In genomic region chr7:41065663-41066062, GRCh38 we compare ENCODE assay signal across 29 cellular contexts.
A peak's percentile ranks its signal among the peaks of the same experiment; 100 is the strongest.
DNase-seq lines count a peak whose midpoint lies in the region; ATAC-seq, FAIRE-seq and TF ChIP-seq lines count a peak whose summit lies in the region.
"Had no signal": no experiment of that assay in that cellular context is flagged by ENCODE, and none has a peak within 500 bp of the region (broad histone marks: within the 10 kb centered on the region; RNA-seq: fewer than 3 reads in every experiment).

No MANE protein-coding gene starts in this region.

- no peaks in the 10 kb centered on the region for H4K20me1 ChIP-seq in keratinocyte (ENCODE audit: control insufficient read depth, extremely low read depth, insufficient read depth, low read length)

- H4K91ac ChIP-seq in mesenchymal stem cell (ENCODE audit: low read length), result no peak overlapping the region

- H3K9ac ChIP-seq in keratinocyte (ENCODE audit: control insufficient read depth, extremely low read depth, insufficient read depth, low read length) (peak overlapping the region; percentile 5), mesenchymal stem cell (ENCODE audit: low read length) (no peak overlapping the region)

- H3K4me1 ChIP-seq in RWPE2 (ENCODE audit: insufficient read depth, poor library complexity, severe bottlenecking) (peaks cover 6% of the 10 kb centered on the region), keratinocyte (ENCODE audit: control insufficient read depth, extremely low read depth, insufficient read depth, low read length) (peaks cover 13% of the 10 kb centered on the region), mesenchymal stem cell (ENCODE audit: control insufficient read depth, insufficient read depth, low read depth, low read length) (no peaks in the 10 kb centered on the region)
- H3K4me1 ChIP-seq: lower lobe of right lung, tibial nerve had no signal

- H3K27ac ChIP-seq in RWPE2 (ENCODE audit: poor library complexity, severe bottlenecking) (no peak overlapping the region), keratinocyte (ENCODE audit: control insufficient read depth, insufficient read depth, low read length) (peak overlapping the region; percentile 24), mesenchymal stem cell (ENCODE audit: low read length, poor library complexity, severe bottlenecking) (no peak overlapping the region)
- H3K27ac ChIP-seq: cardiac muscle cell, lower lobe of right lung, SK-N-MC, tibial nerve had no signal

- peak; percentile 65 for ATAC-seq in RWPE2 (ENCODE audit: low read depth)
- ATAC-seq in HG02852 (IDR thresholded peaks at IDR 0.05; ENCODE audit: unreplicated experiment), result no peak
- no peak for ATAC-seq in GM18858 (IDR thresholded peaks at IDR 0.05; ENCODE audit: unreplicated experiment)
- ATAC-seq: activated T-cell treated with anti-CD3 and anti-CD28 coated beads, Interleukin-2, amount 50 U/mL, for 4 hours; lower lobe of right lung; natural killer cell treated with Interleukin-12 subunit alpha and Interleukin-12 subunit beta and Interleukin-15 and Interleukin-18, amount 100 ng/mL, for 72 hours had no signal

- H3K36me3 ChIP-seq in RWPE2 (ENCODE audit: low read depth) (no peaks in the 10 kb centered on the region), keratinocyte (ENCODE audit: control insufficient read depth in 2 of 2, extremely low read depth in 1 of 2, insufficient read depth in 2 of 2, low read length in 2 of 2) (no peaks in the 10 kb centered on the region), mesenchymal stem cell (ENCODE audit: control insufficient read depth in 1 of 2, insufficient read depth in 2 of 2, low read depth in 1 of 2, low read length in 2 of 2) (no peaks in the 10 kb centered on the region)
- H3K36me3 ChIP-seq: cardiac muscle cell, lower lobe of right lung, tibial nerve had no signal

- peak; percentile 23 for DNase-seq in DMS53 (lab: John Stamatoyannopoulos, UW)
- DNase-seq in DMS53 treated with DMSO at 0.1 percent for 48 hours (lab: John Stamatoyannopoulos, UW; ENCODE audit: unreplicated experiment), result no peak
- no peak for DNase-seq in RWPE2 (ENCODE audit: low spot score)
- DNase-seq in keratinocyte (ENCODE audit: low read depth, low spot score), result peak; percentile 19
- no peak for DNase-seq in activated CD8-positive, alpha-beta memory T cell treated with anti-CD3 and anti-CD28 coated beads, Interleukin-2, amount 50 U/mL, for 48 hours
- DNase-seq in mesenchymal stem cell, result no peak
- DNase-seq: activated CD4-positive, CD25-positive, alpha-beta regulatory T cell; activated gamma-delta T cell; activated naive CD8-positive, alpha-beta T cell treated with anti-CD3 and anti-CD28 coated beads for 36 hours; activated T-cell treated with anti-CD3 and anti-CD28 coated beads, Interleukin-2, amount 50 U/mL, for 4 hours; aorta; effector CD8-positive, alpha-beta T cell; head of caudate nucleus; Karpas-422; lower lobe of right lung; NCI-H146; NCI-H446 treated with DMSO at 0.1 percent for 48 hours; NCI-H82; occipital lobe; stimulated activated CD4-positive, alpha-beta T cell treated with anti-CD3 and anti-CD28 coated beads, Interleukin-4, amount 100 ng/mL, for 24 hours had no signal

- WGBS in mesenchymal stem cell, result 100% methylated on average over 4 of the region's 4 CpGs

- H3K27me3 ChIP-seq in RWPE2 (ENCODE audit: insufficient read depth, poor library complexity, severe bottlenecking), result no peaks in the 10 kb centered on the region
- no peaks in the 10 kb centered on the region for H3K27me3 ChIP-seq in keratinocyte (ENCODE audit: control insufficient read depth, extremely low read depth, insufficient read depth, low read length)
- no peaks in the 10 kb centered on the region for H3K27me3 ChIP-seq in mesenchymal stem cell (ENCODE audit: control insufficient read depth in 1 of 2, insufficient read depth in 1 of 2, low read length in 2 of 2)
- H3K27me3 ChIP-seq: cardiac muscle cell, tibial nerve had no signal

- FAIRE-seq in keratinocyte (lab: Jason Lieb, UNC), result peak; percentile 98
- FAIRE-seq: colon, H54, TTC549 had no signal

- H3K23ac ChIP-seq in mesenchymal stem cell (ENCODE audit: low read length in 2 of 2), result no peak overlapping the region

- no peak overlapping the region for H2BK5ac ChIP-seq in mesenchymal stem cell (ENCODE audit: low read depth, low read length, poor library complexity, severe bottlenecking)

- H2BK15ac ChIP-seq in mesenchymal stem cell (ENCODE audit: low read depth, poor library complexity, severe bottlenecking), result no peak overlapping the region

- H3K4me3 ChIP-seq in RWPE2 (ENCODE audit: severe bottlenecking), result no peak overlapping the region
- H3K4me3 ChIP-seq in keratinocyte (ENCODE audit: control insufficient read depth in 2 of 3, extremely low read depth in 1 of 3, insufficient read depth in 2 of 3, low read depth in 1 of 3, low read length in 3 of 3), result no peak overlapping the region
- no peak overlapping the region for H3K4me3 ChIP-seq in mesenchymal stem cell (ENCODE audit: insufficient read depth in 1 of 2, low read depth in 1 of 2, low read length in 2 of 2)
- H3K4me3 ChIP-seq: cardiac muscle cell, lower lobe of right lung, SK-N-MC, tibial nerve had no signal

- H3K18ac ChIP-seq in mesenchymal stem cell (ENCODE audit: low read depth in 1 of 2, low read length in 2 of 2), result no peak overlapping the region

- H2AK5ac ChIP-seq in mesenchymal stem cell (ENCODE audit: low read length, severe bottlenecking), result no peak overlapping the region

- H3K4me2 ChIP-seq in keratinocyte (ENCODE audit: control insufficient read depth, extremely low read depth, insufficient read depth, low read depth, low read length) (peak overlapping the region; percentile 5), mesenchymal stem cell (ENCODE audit: low read length, poor library complexity, severe bottlenecking) (no peak overlapping the region)

- H3K9me3 ChIP-seq in RWPE2 (ENCODE audit: severe bottlenecking), result no peaks in the 10 kb centered on the region
- no peaks in the 10 kb centered on the region for H3K9me3 ChIP-seq in keratinocyte (ENCODE audit: control insufficient read depth, low read depth, low read length)
- H3K9me3 ChIP-seq in mesenchymal stem cell (ENCODE audit: control insufficient read depth, low read length), result no peaks in the 10 kb centered on the region
- H3K9me3 ChIP-seq: lower lobe of right lung, tibial nerve had no signal

- H4K8ac ChIP-seq in mesenchymal stem cell (ENCODE audit: low read length), result no peak overlapping the region

- H3K79me2 ChIP-seq in keratinocyte (ENCODE audit: control insufficient read depth, insufficient read depth, low read length), result no peaks in the 10 kb centered on the region

- H2AFZ ChIP-seq in keratinocyte (ENCODE audit: control insufficient read depth, low read length) (peak overlapping the region; percentile 28), mesenchymal stem cell (ENCODE audit: low read depth, low read length) (no peak overlapping the region)

- no peaks in the 10 kb centered on the region for H3K9me1 ChIP-seq in keratinocyte (ENCODE audit: control insufficient read depth, extremely low read depth, insufficient read depth, low read length)

- dilution Hi-C loops in keratinocyte (cut with MboI; ENCODE audit: extremely low pct_ligation_motif_present, low sequenced_read_pairs), result no loop called here

- no peaks in the 10 kb centered on the region for H3K79me1 ChIP-seq in mesenchymal stem cell (replicated peaks; ENCODE audit: low read length, poor library complexity, severe bottlenecking)

- H2BK120ac ChIP-seq in mesenchymal stem cell (ENCODE audit: low read depth, low read length), result no peak overlapping the region

- no peak for TF ChIP-seq CTCF in RWPE2 (IDR thresholded peaks at IDR 0.05; ENCODE audit: poor library complexity, severe bottlenecking)
- no peak for TF ChIP-seq CTCF in keratinocyte (optimal IDR thresholded peaks at IDR 0.05 in 1 of 3, IDR thresholded peaks at IDR 0.05 in 1 of 3, conservative IDR thresholded peaks at IDR 0.05 in 1 of 3; ENCODE audit: extremely low read depth in 1 of 3, insufficient read depth in 2 of 3, low read length in 3 of 3)

- H3K14ac ChIP-seq in mesenchymal stem cell (ENCODE audit: low read length in 2 of 2), result no peak overlapping the region

- no peak overlapping the region for H2BK12ac ChIP-seq in mesenchymal stem cell (ENCODE audit: low read length in 2 of 2)

- no peak overlapping the region for H3K4ac ChIP-seq in mesenchymal stem cell (ENCODE audit: low read depth in 1 of 2, low read length in 2 of 2)

Comparison
In these comparisons a context has a peak if more than half of its experiments do, and no peak if none do; other contexts are left out.
1. DNase-seq: peak in DMS53 (single experiment) and keratinocyte (single experiment); none in DMS53 treated with DMSO at 0.1 percent for 48 hours (single experiment), RWPE2 (single experiment), activated CD8-positive, alpha-beta memory T cell treated with anti-CD3 and anti-CD28 coated beads, Interleukin-2, amount 50 U/mL, for 48 hours (single experiment) and mesenchymal stem cell (single experiment).